Comparison of ENCODE assay signal across 1 cellular context in the genomic region with DNA sequence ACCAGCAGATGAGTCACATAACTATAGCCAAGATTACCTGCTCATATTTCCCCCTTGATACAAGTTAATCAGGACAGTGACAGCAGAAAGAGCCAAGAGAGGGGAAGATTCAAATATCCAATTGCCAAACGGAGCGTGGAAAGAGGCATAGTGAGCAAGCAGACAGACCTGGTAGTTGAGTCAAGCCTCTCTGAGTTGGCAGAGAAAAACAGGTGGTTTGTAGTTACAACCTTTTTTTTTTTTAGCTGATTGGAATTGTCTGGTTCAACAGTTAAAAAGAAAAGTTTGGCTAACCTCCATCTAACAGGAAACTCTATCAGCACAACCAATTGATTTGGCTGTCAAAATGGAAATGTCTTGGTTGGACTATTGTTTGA.
TF ChIP-seq lines count a peak whose summit lies in the region.

No MANE protein-coding gene starts in this region.

TF ChIP-seq in endothelial cell of umbilical vein, 7 proteins besides CTCF, POLR2A, EP300 and RAD21 (continued from another document):
- TF ChIP-seq GATA2 (IDR thresholded peaks at IDR 0.05; ENCODE audit: insufficient read depth, insufficient read length, low read depth, low read length) (no peak), FOS (IDR thresholded peaks at IDR 0.05; ENCODE audit: borderline replicate concordance, insufficient read depth, low read length) (no peak), POLR2AphosphoS5 (IDR thresholded peaks at IDR 0.05; ENCODE audit: insufficient read depth, low read depth, low read length) (no peak)
